ENCODE assay signal across 25 cellular contexts in genomic region chr10:23376175-23376787, GRCh38. TPM values are rescaled to one million over a fixed set of nuclear protein-coding genes. Genes with fewer than 3 reads are reported as not detected.
DNase-seq lines count a peak whose midpoint lies in the region; ATAC-seq and TF ChIP-seq lines count a peak whose summit lies in the region.
"Had no signal": no experiment of that assay in that cellular context is flagged by ENCODE, and none has a peak within 500 bp of the region (broad histone marks: within the 10 kb centered on the region; RNA-seq: fewer than 3 reads in every experiment).

No MANE protein-coding gene starts in this region.

- H3K27ac ChIP-seq in heart right ventricle: peak overlapping the region in 5 of 10 donors; percentile 9 to 79 (median 16)
- H3K27ac ChIP-seq in left ventricle myocardium inferior (replicated peaks): no peak overlapping the region
- H3K27ac ChIP-seq in ascending aorta: no peak overlapping the region
- H3K27ac ChIP-seq: foreskin keratinocyte, HL-60, prostate gland had no signal

- H3K27me3 ChIP-seq in heart right ventricle: no peaks in the 10 kb centered on the region
- no peaks in the 10 kb centered on the region for H3K27me3 ChIP-seq in left ventricle myocardium inferior (ENCODE audit: low read depth)
- no peaks in the 10 kb centered on the region for H3K27me3 ChIP-seq in ascending aorta
- H3K27me3 ChIP-seq: adrenal gland, foreskin keratinocyte had no signal

- H3K4me1 ChIP-seq in heart right ventricle (peaks cover 0 to 24% (median 0%) of the 10 kb centered on the region in 9 donors), left ventricle myocardium inferior (no peaks in the 10 kb centered on the region), ascending aorta (no peaks in the 10 kb centered on the region)
- H3K4me1 ChIP-seq: adrenal gland, prostate gland had no signal

- intact Hi-C loops in heart right ventricle (cut with DNase I) (no loop called here), left ventricle myocardium inferior (cut with micrococcal nuclease) (no loop called here), ascending aorta (cut with DNase I) (no loop called here)
- intact Hi-C loops in dendritic cell treated with granulocyte-macrophage colony-stimulating factor and Interleukin-4, amounts not matched to agents 40 ng/mL and 50 ng/mL, for 4 days (cut with micrococcal nuclease): loop anchor here (2.0 kb wide), 2 partner anchors 37 to 63 kb away; partner anchors contain the start of gene OTUD1

- H3K27ac Mint-ChIP-seq in dendritic cell treated with granulocyte-macrophage colony-stimulating factor and Interleukin-4, amounts not matched to agents 40 ng/mL and 50 ng/mL, for 4 days: peak overlapping the region; percentile 84
- no peak overlapping the region for H3K27ac Mint-ChIP-seq in glutamatergic neuron (ENCODE audit: unreplicated experiment)
- H3K27ac Mint-ChIP-seq: activated CD8-positive, alpha-beta T cell treated with anti-CD3 and anti-CD28 coated beads for 36 hours; effector memory CD8-positive, alpha-beta T cell; H9 had no signal

- 81 to 86% methylated on average over 4 of the region's 4 CpGs for WGBS in heart right ventricle, 2 donors

- H3K4me3 ChIP-seq in heart right ventricle (no peak overlapping the region), left ventricle myocardium inferior (no peak overlapping the region), ascending aorta (no peak overlapping the region)
- H3K4me3 ChIP-seq: adrenal gland, prostate gland, skin epidermis had no signal

- TF ChIP-seq CTCF in heart right ventricle (IDR thresholded peaks at IDR 0.05): no peak
- TF ChIP-seq CTCF in left ventricle myocardium inferior (IDR thresholded peaks at IDR 0.05; ENCODE audit: borderline replicate concordance): no peak
- no peak for TF ChIP-seq CTCF in ascending aorta (IDR thresholded peaks at IDR 0.05)
- no peak for TF ChIP-seq CTCF in glutamatergic neuron (IDR thresholded peaks at IDR 0.05; ENCODE audit: partially characterized antibody, unreplicated experiment)

- peaks cover 46% of the 10 kb centered on the region for H3K4me1 Mint-ChIP-seq in dendritic cell treated with granulocyte-macrophage colony-stimulating factor and Interleukin-4, amounts not matched to agents 40 ng/mL and 50 ng/mL, for 4 days (ENCODE audit: low read depth)
- no peaks in the 10 kb centered on the region for H3K4me1 Mint-ChIP-seq in glutamatergic neuron (ENCODE audit: low read depth, unreplicated experiment)

- H3K36me3 ChIP-seq in heart right ventricle: no peaks in the 10 kb centered on the region
- no peaks in the 10 kb centered on the region for H3K36me3 ChIP-seq in left ventricle myocardium inferior
- H3K36me3 ChIP-seq in ascending aorta: no peaks in the 10 kb centered on the region
- H3K36me3 ChIP-seq: adrenal gland, prostate gland had no signal

- no peaks in the 10 kb centered on the region for H3K36me3 Mint-ChIP-seq in dendritic cell treated with granulocyte-macrophage colony-stimulating factor and Interleukin-4, amounts not matched to agents 40 ng/mL and 50 ng/mL, for 4 days (ENCODE audit: low read depth)
- H3K36me3 Mint-ChIP-seq in glutamatergic neuron (ENCODE audit: unreplicated experiment): no peaks in the 10 kb centered on the region

- ATAC-seq in heart right ventricle (peak in 7 of 8 donors; percentile 38 to 69 (median 60)), GM21825 (IDR thresholded peaks at IDR 0.05; ENCODE audit: unreplicated experiment) (no peak)
- ATAC-seq: activated CD8-positive, alpha-beta T cell treated with anti-CD3 and anti-CD28 coated beads for 36 hours; effector memory CD8-positive, alpha-beta T cell; esophagus mucosa; foreskin keratinocyte; PC-3 had no signal

- H3K27me3 Mint-ChIP-seq in dendritic cell treated with granulocyte-macrophage colony-stimulating factor and Interleukin-4, amounts not matched to agents 40 ng/mL and 50 ng/mL, for 4 days: peaks cover 7% of the 10 kb centered on the region
- H3K27me3 Mint-ChIP-seq in glutamatergic neuron (ENCODE audit: unreplicated experiment): peaks cover 1% of the 10 kb centered on the region
- H3K27me3 Mint-ChIP-seq: activated CD8-positive, alpha-beta T cell treated with anti-CD3 and anti-CD28 coated beads for 36 hours had no signal

- H3K9me3 ChIP-seq in heart right ventricle (no peaks in the 10 kb centered on the region), left ventricle myocardium inferior (replicated peaks) (no peaks in the 10 kb centered on the region), ascending aorta (no peaks in the 10 kb centered on the region)
- H3K9me3 ChIP-seq: adrenal gland, prostate gland had no signal

- H3K9me3 Mint-ChIP-seq in dendritic cell treated with granulocyte-macrophage colony-stimulating factor and Interleukin-4, amounts not matched to agents 40 ng/mL and 50 ng/mL, for 4 days: no peaks in the 10 kb centered on the region
- H3K9me3 Mint-ChIP-seq in glutamatergic neuron (ENCODE audit: unreplicated experiment): peaks cover 1% of the 10 kb centered on the region
- H3K9me3 Mint-ChIP-seq: activated CD8-positive, alpha-beta T cell treated with anti-CD3 and anti-CD28 coated beads for 36 hours; effector memory CD8-positive, alpha-beta T cell; H9 had no signal

- no peak overlapping the region for H3K4me3 Mint-ChIP-seq in dendritic cell treated with granulocyte-macrophage colony-stimulating factor and Interleukin-4, amounts not matched to agents 40 ng/mL and 50 ng/mL, for 4 days
- H3K4me3 Mint-ChIP-seq in glutamatergic neuron (ENCODE audit: unreplicated experiment): no peak overlapping the region
- H3K4me3 Mint-ChIP-seq: activated CD8-positive, alpha-beta T cell treated with anti-CD3 and anti-CD28 coated beads for 36 hours; effector memory CD8-positive, alpha-beta T cell; H9 had no signal

- DNase-seq in heart right ventricle (no peak), left ventricle myocardium inferior (no peak), midbrain (lab: John Stamatoyannopoulos, UW) (peak; percentile 22), ascending aorta (ENCODE audit: low spot score in 2 of 2) (no peak), glutamatergic neuron (no peak), KG1 (lab: John Stamatoyannopoulos, UW) (no peak)
- DNase-seq: activated CD8-positive, alpha-beta T cell treated with anti-CD3 and anti-CD28 coated beads for 36 hours; activated gamma-delta T cell; C1 segment of cervical spinal cord; Calu3; effector memory CD8-positive, alpha-beta T cell; foreskin keratinocyte; H9; NCI-H2081 treated with DMSO at 0.1 percent for 48 hours; PC-3; SHP77 treated with DMSO at 0.1 percent for 48 hours had no signal

RNA-seq across cellular contexts. Expression of gene C10orf67, which starts 31.7 kb away (rescaled TPM):
- total RNA-seq in heart right ventricle (1 to 10 TPM in 1 of 10 donors, under 1 TPM in 9; 0.25 to 1.5 (median 0.47) TPM), left ventricle myocardium inferior (0.36 TPM), ascending aorta (not detected), glutamatergic neuron (ENCODE audit: unreplicated experiment) (not detected)
- under 1 TPM; 0.15 to 0.42 TPM for polyA plus RNA-seq in heart right ventricle
- total RNA-seq: Daoy, H9, ureter had no signal
